Comparison of ENCODE assay signal across 15 cellular contexts in genomic region chrX:12441376-12442128, GRCh38.
A peak's percentile ranks its signal among the peaks of the same experiment; 100 is the strongest.
DNase-seq lines count a peak whose midpoint lies in the region; ATAC-seq and TF ChIP-seq lines count a peak whose summit lies in the region.
"Had no signal": no experiment of that assay in that cellular context is flagged by ENCODE, and none has a peak within 500 bp of the region (broad histone marks: within the 10 kb centered on the region; RNA-seq: fewer than 3 reads in every experiment).

No MANE protein-coding gene starts in this region.

- CTCF ChIA-PET in Calu3 (lab: Charles Lee), result no interaction called here
- CTCF ChIA-PET in activated CD8-positive, alpha-beta memory T cell treated with anti-CD3 and anti-CD28 coated beads, Interleukin-2, amount 10 ng/mL, durations not matched to agents 7 days and 5 days (lab: Charles Lee), result no interaction called here

- H3K4me1 ChIP-seq in ACC112 (ENCODE audit: control insufficient read depth, insufficient read depth, low read length, unreplicated experiment) (peaks cover 24% of the 10 kb centered on the region), foreskin keratinocyte (no peaks in the 10 kb centered on the region)
- H3K4me1 ChIP-seq: pancreas had no signal

- TF ChIP-seq CTCF in HFF-Myc (IDR thresholded peaks at IDR 0.05; ENCODE audit: low read depth, low read length, missing control alignments), result no peak
- TF ChIP-seq CTCF in foreskin keratinocyte (conservative IDR thresholded peaks at IDR 0.05), result peak; percentile 37
- no peak for TF ChIP-seq CTCF in Calu3 (IDR thresholded peaks at IDR 0.05; ENCODE audit: unreplicated experiment)

- H3K27ac ChIP-seq in ACC112 (ENCODE audit: low read depth, low read length), result peak overlapping the region; percentile 70
- H3K27ac ChIP-seq in foreskin keratinocyte, result no peak overlapping the region
- H3K27ac ChIP-seq: pancreas had no signal

- H3K27ac Mint-ChIP-seq in activated naive CD8-positive, alpha-beta T cell treated with anti-CD3 and anti-CD28 coated beads, Interleukin-2, amount 50 U/mL, for 24 hours, result no peak overlapping the region
- H3K27ac Mint-ChIP-seq in Calu3 (ENCODE audit: unreplicated experiment), result no peak overlapping the region
- H3K27ac Mint-ChIP-seq in activated CD8-positive, alpha-beta memory T cell treated with anti-CD3 and anti-CD28 coated beads, Interleukin-2, amount 10 ng/mL, durations not matched to agents 7 days and 5 days, result no peak overlapping the region
- H3K27ac Mint-ChIP-seq: activated CD8-positive, alpha-beta T cell treated with anti-CD3 and anti-CD28 coated beads for 36 hours; B cell had no signal

- peak; percentile 48 for ATAC-seq in foreskin keratinocyte
- no peak for ATAC-seq in activated naive CD8-positive, alpha-beta T cell treated with anti-CD3 and anti-CD28 coated beads, Interleukin-2, amount 50 U/mL, for 24 hours
- ATAC-seq in activated CD8-positive, alpha-beta memory T cell treated with anti-CD3 and anti-CD28 coated beads, Interleukin-2, amount 10 ng/mL, durations not matched to agents 7 days and 5 days, result no peak
- ATAC-seq: activated CD8-positive, alpha-beta T cell treated with anti-CD3 and anti-CD28 coated beads for 36 hours; pancreas had no signal

- no peaks in the 10 kb centered on the region for H3K4me1 Mint-ChIP-seq in activated naive CD8-positive, alpha-beta T cell treated with anti-CD3 and anti-CD28 coated beads, Interleukin-2, amount 50 U/mL, for 24 hours
- H3K4me1 Mint-ChIP-seq in Calu3 (ENCODE audit: low read depth, unreplicated experiment), result no peaks in the 10 kb centered on the region
- H3K4me1 Mint-ChIP-seq in activated CD8-positive, alpha-beta memory T cell treated with anti-CD3 and anti-CD28 coated beads, Interleukin-2, amount 10 ng/mL, durations not matched to agents 7 days and 5 days, result peaks cover 4% of the 10 kb centered on the region
- H3K4me1 Mint-ChIP-seq: B cell had no signal

- H3K27me3 ChIP-seq in ACC112 (ENCODE audit: insufficient read depth, low read length) (no peaks in the 10 kb centered on the region), foreskin keratinocyte (no peaks in the 10 kb centered on the region)

- no peaks in the 10 kb centered on the region for H3K9me3 Mint-ChIP-seq in activated naive CD8-positive, alpha-beta T cell treated with anti-CD3 and anti-CD28 coated beads, Interleukin-2, amount 50 U/mL, for 24 hours
- no peaks in the 10 kb centered on the region for H3K9me3 Mint-ChIP-seq in Calu3 (ENCODE audit: low read depth, unreplicated experiment)
- no peaks in the 10 kb centered on the region for H3K9me3 Mint-ChIP-seq in activated CD8-positive, alpha-beta memory T cell treated with anti-CD3 and anti-CD28 coated beads, Interleukin-2, amount 10 ng/mL, durations not matched to agents 7 days and 5 days (ENCODE audit: low read depth)
- H3K9me3 Mint-ChIP-seq: activated CD8-positive, alpha-beta T cell treated with anti-CD3 and anti-CD28 coated beads for 36 hours had no signal

- H3K79me2 ChIP-seq in ACC112 (ENCODE audit: control insufficient read depth, insufficient read depth, low read length, unreplicated experiment), result no peaks in the 10 kb centered on the region

- H3K36me3 ChIP-seq in ACC112 (ENCODE audit: insufficient read depth, low read length), result no peaks in the 10 kb centered on the region
- H3K36me3 ChIP-seq: pancreas had no signal

- DNase-seq in HFF-Myc (ENCODE audit: extremely low read depth, low read depth) (peak; percentile 30), amniotic epithelial cell (ENCODE audit: low read depth) (peak; percentile 68), foreskin keratinocyte (peak; percentile 31 to 56), NCI-H2171 (lab: John Stamatoyannopoulos, UW) (no peak), Calu3 (no peak)
- DNase-seq in activated naive CD8-positive, alpha-beta T cell treated with anti-CD3 and anti-CD28 coated beads, Interleukin-2, amount 50 U/mL, for 24 hours, result no peak
- no peak for DNase-seq in activated CD8-positive, alpha-beta memory T cell treated with anti-CD3 and anti-CD28 coated beads, Interleukin-2, amount 10 ng/mL, durations not matched to agents 7 days and 5 days
- DNase-seq: activated CD8-positive, alpha-beta T cell treated with anti-CD3 and anti-CD28 coated beads for 36 hours; activated effector memory CD4-positive, alpha-beta T cell treated with anti-CD3 and anti-CD28 coated beads, Interleukin-2, amount 50 U/mL, for 16 hours; central memory CD4-positive, alpha-beta T cell; midbrain; pancreas; RPMI8226 had no signal

- no TSS peak for BruUV-seq in Calu3 (replicated peaks; lab: Mats Ljungman, UMichigan)

- intact Hi-C loops in Calu3 (cut with micrococcal nuclease; ENCODE audit: unreplicated experiment), result no loop called here

- H3K27me3 Mint-ChIP-seq in activated naive CD8-positive, alpha-beta T cell treated with anti-CD3 and anti-CD28 coated beads, Interleukin-2, amount 50 U/mL, for 24 hours, result no peaks in the 10 kb centered on the region
- peaks cover 95% of the 10 kb centered on the region for H3K27me3 Mint-ChIP-seq in Calu3 (ENCODE audit: unreplicated experiment)
- H3K27me3 Mint-ChIP-seq in activated CD8-positive, alpha-beta memory T cell treated with anti-CD3 and anti-CD28 coated beads, Interleukin-2, amount 10 ng/mL, durations not matched to agents 7 days and 5 days, result no peaks in the 10 kb centered on the region
- H3K27me3 Mint-ChIP-seq: activated CD8-positive, alpha-beta T cell treated with anti-CD3 and anti-CD28 coated beads for 36 hours had no signal

- H3K4me3 ChIP-seq in ACC112 (ENCODE audit: low read depth, low read length), result peak overlapping the region; percentile 25; the same call in 1 of the 2 replicates
- H3K4me3 ChIP-seq in HFF-Myc (replicated peaks; ENCODE audit: low read depth, low read length), result no peak overlapping the region
- H3K4me3 ChIP-seq: pancreas had no signal

- no peaks in the 10 kb centered on the region for H3K36me3 Mint-ChIP-seq in activated naive CD8-positive, alpha-beta T cell treated with anti-CD3 and anti-CD28 coated beads, Interleukin-2, amount 50 U/mL, for 24 hours (ENCODE audit: low read depth)
- no peaks in the 10 kb centered on the region for H3K36me3 Mint-ChIP-seq in Calu3 (ENCODE audit: insufficient read depth, unreplicated experiment)
- H3K36me3 Mint-ChIP-seq in activated CD8-positive, alpha-beta memory T cell treated with anti-CD3 and anti-CD28 coated beads, Interleukin-2, amount 10 ng/mL, durations not matched to agents 7 days and 5 days, result no peaks in the 10 kb centered on the region

- no peak overlapping the region for H3K4me3 Mint-ChIP-seq in activated naive CD8-positive, alpha-beta T cell treated with anti-CD3 and anti-CD28 coated beads, Interleukin-2, amount 50 U/mL, for 24 hours
- no peak overlapping the region for H3K4me3 Mint-ChIP-seq in Calu3 (ENCODE audit: low read depth, unreplicated experiment)
- H3K4me3 Mint-ChIP-seq in activated CD8-positive, alpha-beta memory T cell treated with anti-CD3 and anti-CD28 coated beads, Interleukin-2, amount 10 ng/mL, durations not matched to agents 7 days and 5 days, result no peak overlapping the region
- H3K4me3 Mint-ChIP-seq: activated CD8-positive, alpha-beta T cell treated with anti-CD3 and anti-CD28 coated beads for 36 hours; B cell had no signal

- H2AFZ ChIP-seq in ACC112 (ENCODE audit: low read length, unreplicated experiment), result peak overlapping the region; percentile 75

Comparison
In these comparisons a context has a peak if more than half of its experiments do, and no peak if none do; other contexts are left out.
1. DNase-seq: peak in HFF-Myc (single experiment), amniotic epithelial cell (single experiment) and foreskin keratinocyte (2 of 2); none in activated naive CD8-positive, alpha-beta T cell treated with anti-CD3 and anti-CD28 coated beads, Interleukin-2, amount 50 U/mL, for 24 hours (single experiment), NCI-H2171 (single experiment), Calu3 (single experiment) and activated CD8-positive, alpha-beta memory T cell treated with anti-CD3 and anti-CD28 coated beads, Interleukin-2, amount 10 ng/mL, durations not matched to agents 7 days and 5 days (single experiment).